Comparison of ENCODE assay signal across 2 cellular contexts in genomic region chr7:148684289-148684688, GRCh38.
TF ChIP-seq lines count a peak whose summit lies in the region.

No MANE protein-coding gene starts in this region.

TF ChIP-seq in SK-N-SH treated with all-trans-retinoic acid at 6 μM for 48 hours, 23 proteins besides CTCF, POLR2A, EP300 and RAD21 (continued from another document):
- no peak for TF ChIP-seq PPARA (CRISPR knock-in tag; IDR thresholded peaks at IDR 0.05; ENCODE audit: borderline replicate concordance)
- no peak for TF ChIP-seq ZFP30 (CRISPR knock-in tag; IDR thresholded peaks at IDR 0.05)
- TF ChIP-seq POU6F1 (CRISPR knock-in tag; IDR thresholded peaks at IDR 0.05; ENCODE audit: borderline replicate concordance, low read depth), result no peak
- TF ChIP-seq SNAI2 (CRISPR knock-in tag; IDR thresholded peaks at IDR 0.05), result no peak
- no peak for TF ChIP-seq OSR1 (CRISPR knock-in tag; IDR thresholded peaks at IDR 0.05)
- TF ChIP-seq TOX (CRISPR knock-in tag; IDR thresholded peaks at IDR 0.05; ENCODE audit: borderline replicate concordance), result no peak
- no peak for TF ChIP-seq ARNTL (CRISPR knock-in tag; IDR thresholded peaks at IDR 0.05; ENCODE audit: borderline replicate concordance, low read depth)
- no peak for TF ChIP-seq CSDC2 (CRISPR knock-in tag; IDR thresholded peaks at IDR 0.05)
- no peak for TF ChIP-seq TCF4 (CRISPR knock-in tag; IDR thresholded peaks at IDR 0.05; ENCODE audit: borderline replicate concordance)
- no peak for TF ChIP-seq ZNF565 (CRISPR knock-in tag; conservative IDR thresholded peaks at IDR 0.05; ENCODE audit: low read depth)
- no peak for TF ChIP-seq CREB5 (CRISPR knock-in tag; IDR thresholded peaks at IDR 0.05; ENCODE audit: low read depth)

TF ChIP-seq in SK-N-SH, 30 proteins besides CTCF, POLR2A, EP300 and RAD21 (continued from another document):
- TF ChIP-seq PBX3 (IDR thresholded peaks at IDR 0.05), result no peak
- TF ChIP-seq SMC3 (IDR thresholded peaks at IDR 0.05; ENCODE audit: low read depth, low read length), result no peak
- TF ChIP-seq TAF1 (IDR thresholded peaks at IDR 0.05; ENCODE audit: borderline replicate concordance, low read depth, low read length), result no peak
